11 cellular contexts compared by ENCODE assay signal in genomic region chr19:17862711-17863519, GRCh38. TPM values are rescaled to one million over a fixed set of nuclear protein-coding genes. Genes with fewer than 3 reads are reported as not detected.
A peak's percentile ranks its signal among the peaks of the same experiment; 100 is the strongest.
DNase-seq lines count a peak whose midpoint lies in the region; ATAC-seq, FAIRE-seq and TF ChIP-seq lines count a peak whose summit lies in the region.
"Had no signal": no experiment of that assay in that cellular context is flagged by ENCODE, and none has a peak within 500 bp of the region (broad histone marks: within the 10 kb centered on the region; RNA-seq: fewer than 3 reads in every experiment).

No MANE protein-coding gene starts in this region.

- TF ChIP-seq POLR2A in GM12878 (IDR thresholded peaks at IDR 0.05; ENCODE audit: low read depth, low read length) (peak; percentile 50; the same call in 1 of the 2 replicates), spleen (IDR thresholded peaks at IDR 0.05) (no peak)

- no peak for TF ChIP-seq EP300 in GM12878 (IDR thresholded peaks at IDR 0.05; ENCODE audit: borderline replicate concordance in 1 of 2, control insufficient read depth in 1 of 2, low read depth in 2 of 2, low read length in 2 of 2)

- DNase-seq in activated CD8-positive, alpha-beta memory T cell treated with anti-CD3 and anti-CD28 coated beads, Interleukin-2, amount 10 ng/mL, durations not matched to agents 7 days and 5 days: no peak
- DNase-seq in activated CD8-positive, alpha-beta memory T cell treated with anti-CD3 and anti-CD28 coated beads, Interleukin-2, amount 50 U/mL, for 48 hours: no peak
- DNase-seq in GM12878 (ENCODE audit: low read depth, low spot score) (no peak), spleen (peak; percentile 80), cortex of kidney (lab: John Stamatoyannopoulos, UW) (no peak), DMS 273 treated with DMSO at 0.1 percent for 48 hours (lab: John Stamatoyannopoulos, UW) (no peak), activated gamma-delta T cell (lab: John Stamatoyannopoulos, UW) (no peak)
- DNase-seq: NCI-H69, tibial artery had no signal

- H3K79me2 ChIP-seq in GM12878 (ENCODE audit: control insufficient read depth, insufficient read depth, low read length): peaks cover 30% of the 10 kb centered on the region

- RAD21 ChIA-PET in GM12878 (lab: Charles Lee; ENCODE audit: unreplicated experiment): interaction anchor here (1.2 to 2.3 kb wide), 2 partner anchors 67 to 70 kb away, joined by 5 to 10 read pairs; partner anchors contain the start of gene CCDC124

- POLR2A ChIA-PET in GM12878 (lab: Charles Lee): no interaction called here

- peak overlapping the region; percentile 8 for H3K27ac Mint-ChIP-seq in activated CD8-positive, alpha-beta memory T cell treated with anti-CD3 and anti-CD28 coated beads, Interleukin-2, amount 10 ng/mL, durations not matched to agents 7 days and 5 days
- H3K27ac Mint-ChIP-seq in IgD-negative memory B cell: peak overlapping the region; percentile 80 to 96 (median 81)

- peaks cover 31% of the 10 kb centered on the region for H3K4me1 Mint-ChIP-seq in activated CD8-positive, alpha-beta memory T cell treated with anti-CD3 and anti-CD28 coated beads, Interleukin-2, amount 10 ng/mL, durations not matched to agents 7 days and 5 days
- H3K4me1 Mint-ChIP-seq in IgD-negative memory B cell: peaks cover 11 to 27% (median 23%) of the 10 kb centered on the region in 3 donors

- H3K27me3 Mint-ChIP-seq in activated CD8-positive, alpha-beta memory T cell treated with anti-CD3 and anti-CD28 coated beads, Interleukin-2, amount 10 ng/mL, durations not matched to agents 7 days and 5 days: no peaks in the 10 kb centered on the region
- no peaks in the 10 kb centered on the region for H3K27me3 Mint-ChIP-seq in IgD-negative memory B cell

- TF ChIP-seq CTCF in GM12878 (IDR thresholded peaks at IDR 0.05 in 2 of 3, conservative IDR thresholded peaks at IDR 0.05 in 1 of 3; ENCODE audit: control insufficient read depth in 2 of 3, extremely low read depth in 1 of 3, insufficient read depth in 1 of 3, low read depth in 3 of 3, low read length in 3 of 3) (peak in 2 of 3 experiments; percentile 17 to 20; a peak in 1 of 6 replicates), spleen (IDR thresholded peaks at IDR 0.05 in 8 of 11, conservative IDR thresholded peaks at IDR 0.05 in 3 of 11) (no peak)

- H3K4me3 Mint-ChIP-seq in activated CD8-positive, alpha-beta memory T cell treated with anti-CD3 and anti-CD28 coated beads, Interleukin-2, amount 10 ng/mL, durations not matched to agents 7 days and 5 days: peak overlapping the region; percentile 11
- H3K4me3 Mint-ChIP-seq in IgD-negative memory B cell: peak overlapping the region in 3 of 4 donors; percentile 41 to 86 (median 64)

- SMC1A ChIA-PET in GM12878 (lab: Charles Lee; ENCODE audit: uncharacterized antibody, unreplicated experiment): interaction anchor here (1.4 kb wide), 1 partner anchor 70 kb away, joined by 3 read pairs; the partner anchor contains the start of gene CCDC124

- intact Hi-C loops in GM12878 (cut with micrococcal nuclease; ENCODE audit: unreplicated experiment) (no loop called here), spleen (cut with DNase I; ENCODE audit: low total_unique reads) (loop anchor here (10.0 kb wide), 1 partner anchor 132 kb away; no protein-coding TSS in a partner anchor)

- H3K9ac ChIP-seq in GM12878 (ENCODE audit: control insufficient read depth, insufficient read depth, low read length): peak overlapping the region; percentile 51; the same call in 1 of the 2 replicates

- peaks cover 40% of the 10 kb centered on the region for H3K36me3 Mint-ChIP-seq in activated CD8-positive, alpha-beta memory T cell treated with anti-CD3 and anti-CD28 coated beads, Interleukin-2, amount 10 ng/mL, durations not matched to agents 7 days and 5 days
- peaks cover 3% of the 10 kb centered on the region for H3K36me3 Mint-ChIP-seq in IgD-negative memory B cell

- in situ Hi-C loops in GM12878 (cut with MboI): no loop called here

- peaks cover 23 to 30% of the 10 kb centered on the region in 2 experiments for H3K36me3 ChIP-seq in GM12878 (ENCODE audit: control insufficient read depth in 2 of 2, insufficient read depth in 2 of 2, low read length in 1 of 2)
- peaks cover 0 to 54% (median 40%) of the 10 kb centered on the region in 6 donors for H3K36me3 ChIP-seq in spleen

- H3K27ac ChIP-seq in GM12878 (ENCODE audit: control insufficient read depth, insufficient read depth): peak overlapping the region; percentile 26; the same call in 1 of the 2 replicates
- peak overlapping the region in 4 of 8 donors; percentile 24 to 49 (median 44) for H3K27ac ChIP-seq in spleen
- H3K27ac ChIP-seq: tibial artery had no signal

- H3K27me3 ChIP-seq in GM12878 (replicated peaks in 1 of 2; ENCODE audit: control insufficient read depth in 2 of 2, insufficient read depth in 2 of 2, low read length in 1 of 2): no peaks in the 10 kb centered on the region
- no peaks in the 10 kb centered on the region for H3K27me3 ChIP-seq in spleen (replicated peaks in 1 of 7)
- H3K27me3 ChIP-seq: tibial artery had no signal

- 35% methylated on average over 31 of the region's 31 CpGs for WGBS in GM12878 (ENCODE audit: insufficient coverage, insufficient replicate concordance, low lambda C conversion rate, missing lambda C conversion rate)
- WGBS in spleen, 5 donors: 77 to 88% (median 84%) methylated on average over 19 to 31 of the region's 31 CpGs

- peak overlapping the region; percentile 71 for H3K4me2 ChIP-seq in GM12878 (ENCODE audit: control insufficient read depth, insufficient read depth)

- H3K4me3 ChIP-seq in GM12878 (peak overlapping the region; percentile 92; the same call in 1 of the 2 replicates), spleen (no peak overlapping the region)
- H3K4me3 ChIP-seq: tibial artery had no signal

- no peak for TF ChIP-seq RAD21 in GM12878 (IDR thresholded peaks at IDR 0.05; ENCODE audit: insufficient read depth, low read depth, low read length)

- CTCF ChIA-PET in activated CD8-positive, alpha-beta memory T cell treated with anti-CD3 and anti-CD28 coated beads, Interleukin-2, amount 10 ng/mL, durations not matched to agents 7 days and 5 days (lab: Charles Lee): interaction anchor here (0.8 to 9.5 kb wide), 4 partner anchors 9 to 135 kb away, joined by 3 to 361 read pairs (median 13); partner anchors contain the start of genes CCDC124 and SLC5A5
- CTCF ChIA-PET in GM12878 (lab: Yijun Ruan, JAX): interaction anchor here (1.0 to 3.2 kb wide), 2 partner anchors 69 to 70 kb away, joined by 4 to 11 read pairs; partner anchors contain the start of gene CCDC124

- H3K9me3 ChIP-seq in GM12878 (replicated peaks; ENCODE audit: control insufficient read depth, insufficient read depth, low read length): no peaks in the 10 kb centered on the region
- no peaks in the 10 kb centered on the region for H3K9me3 ChIP-seq in spleen
- H3K9me3 ChIP-seq: tibial artery had no signal

- H4K20me1 ChIP-seq in GM12878 (ENCODE audit: control insufficient read depth, insufficient read depth): peaks cover 17% of the 10 kb centered on the region

- ATAC-seq in activated CD8-positive, alpha-beta memory T cell treated with anti-CD3 and anti-CD28 coated beads, Interleukin-2, amount 10 ng/mL, durations not matched to agents 7 days and 5 days: no peak
- ATAC-seq in GM12878: peak; percentile 34

- H3K4me1 ChIP-seq in GM12878 (ENCODE audit: control insufficient read depth, insufficient read depth, low read length): peaks cover 12% of the 10 kb centered on the region
- H3K4me1 ChIP-seq in spleen: peaks cover 17 to 61% (median 41%) of the 10 kb centered on the region in 6 donors

- no TSS peak for BruUV-seq in GM12878 (replicated peaks; lab: Mats Ljungman, UMichigan)

- no peak for FAIRE-seq in GM12878 (lab: Jason Lieb, UNC)
- FAIRE-seq: endothelial cell of umbilical vein had no signal

- no peaks in the 10 kb centered on the region for H3K9me3 Mint-ChIP-seq in activated CD8-positive, alpha-beta memory T cell treated with anti-CD3 and anti-CD28 coated beads, Interleukin-2, amount 10 ng/mL, durations not matched to agents 7 days and 5 days (ENCODE audit: low read depth)
- no peaks in the 10 kb centered on the region for H3K9me3 Mint-ChIP-seq in IgD-negative memory B cell

- H2AFZ ChIP-seq in GM12878 (ENCODE audit: control insufficient read depth, low read depth, low read length): no peak overlapping the region

RNA-seq across cellular contexts. Expression of gene RPL18A, which starts 3.2 kb away (rescaled TPM):
- total RNA-seq in activated CD8-positive, alpha-beta memory T cell treated with anti-CD3 and anti-CD28 coated beads, Interleukin-2, amount 10 ng/mL, durations not matched to agents 7 days and 5 days: 1,000 to 10,000 TPM; 1,945 to 2,182 TPM
- polyA plus RNA-seq in IgD-negative memory B cell (5,234 TPM), GM12878 (2011; rRNA removed) (583 and 1,181 TPM in 2 replicates), GM12878 (2014; fragmentation: Illumina TruSeq; extraction: Trizol) (545 and 2,062 TPM in 2 replicates), GM12878 (2014; fragmentation: Nextera tagmentation; extraction: Ambion mirVana) (1,000 to 10,000 TPM; 1,658 to 1,675 TPM), GM12878 (2014; rRNA removed) (3,622 and 3,810 TPM in 2 replicates), GM12878 (2016; fragmentation: Nextera tagmentation; extraction: Ambion mirVana) (1,000 to 10,000 TPM; 2,538 to 2,591 TPM), spleen (1,000 to 10,000 TPM; 4,642 to 6,872 (median 5,294) TPM)
- total RNA-seq in GM12878 (2013; cell fraction: nucleolus; rRNA removed): 321 and 350 TPM in 2 replicates
- total RNA-seq in GM12878 (2014; rRNA removed) (3,172 and 3,519 TPM in 2 replicates), GM12878 (2014; rRNA removed; fragmentation: Illumina TruSeq; extraction: Trizol) (1,696 and 1,955 TPM in 2 replicates), GM12878 (2021) (3,774 and 3,973 TPM in 2 replicates), spleen (1,000 to 10,000 TPM; 1,310 to 2,382 (median 1,642) TPM)
- polyA plus RNA-seq in GM12878 (2011; ENCODE audit: low read depth): 986 TPM
- 2,249 and 3,260 TPM in 2 replicates for polyA plus RNA-seq in GM12878 (2011; cell fraction: cytosol; rRNA removed)
- 987 and 1,239 TPM in 2 replicates for polyA plus RNA-seq in GM12878 (2011; cell fraction: nucleus; rRNA removed)
- polyA plus RNA-seq in GM12878 (2012): 5,692 and 5,778 TPM in 2 replicates
- 415 and 870 TPM in 2 replicates for polyA minus RNA-seq in GM12878 (2011; rRNA and poly(A)+ RNA removed)
- polyA minus RNA-seq in GM12878 (2011; cell fraction: cytosol; rRNA and poly(A)+ RNA removed): 769 and 811 TPM in 2 replicates
- 194 and 322 TPM in 2 replicates for polyA minus RNA-seq in GM12878 (2011; cell fraction: nucleus; rRNA and poly(A)+ RNA removed)

RNA-seq across cellular contexts. Expression of gene SLC5A5, which starts 8.8 kb away (rescaled TPM):
- under 1 TPM; 0.59 to 0.73 TPM for total RNA-seq in activated CD8-positive, alpha-beta memory T cell treated with anti-CD3 and anti-CD28 coated beads, Interleukin-2, amount 10 ng/mL, durations not matched to agents 7 days and 5 days
- polyA plus RNA-seq in IgD-negative memory B cell: not detected
- not detected in 2 replicates for total RNA-seq in GM12878 (2013; cell fraction: nucleolus; rRNA removed)
- total RNA-seq in GM12878 (2014; rRNA removed): 0.06 TPM in 1 of 2 replicates, not detected in the other
- 0.05 TPM in 1 of 2 replicates, not detected in the other for total RNA-seq in GM12878 (2014; rRNA removed; fragmentation: Illumina TruSeq; extraction: Trizol)
- total RNA-seq in GM12878 (2021): 0.05 and 0.08 TPM in 2 replicates
- not detected for polyA plus RNA-seq in GM12878 (2011; ENCODE audit: low read depth)
- polyA plus RNA-seq in GM12878 (2011; rRNA removed): 0.04 TPM in 2 replicates
- polyA plus RNA-seq in GM12878 (2011; cell fraction: cytosol; rRNA removed): 0.03 TPM in 2 replicates
- 0.07 TPM in 1 of 2 replicates, not detected in the other for polyA plus RNA-seq in GM12878 (2011; cell fraction: nucleus; rRNA removed)
- 0.11 and 0.26 TPM in 2 replicates for polyA plus RNA-seq in GM12878 (2012)
- polyA plus RNA-seq in GM12878 (2014; fragmentation: Illumina TruSeq; extraction: Trizol): 0.03 TPM in 1 of 2 replicates, not detected in the other
- under 1 TPM; 0.02 to 0.05 TPM for polyA plus RNA-seq in GM12878 (2014; fragmentation: Nextera tagmentation; extraction: Ambion mirVana)
- 0.06 TPM in 1 of 2 replicates, not detected in the other for polyA plus RNA-seq in GM12878 (2014; rRNA removed)
- under 1 TPM in 1 of 2 experiments, not detected in 1; 0.08 TPM for polyA plus RNA-seq in GM12878 (2016; fragmentation: Nextera tagmentation; extraction: Ambion mirVana)
- polyA minus RNA-seq in GM12878 (2011; rRNA and poly(A)+ RNA removed): not detected in 2 replicates
- not detected in 2 replicates for polyA minus RNA-seq in GM12878 (2011; cell fraction: cytosol; rRNA and poly(A)+ RNA removed)
- not detected in 2 replicates for polyA minus RNA-seq in GM12878 (2011; cell fraction: nucleus; rRNA and poly(A)+ RNA removed)
- total RNA-seq in spleen: under 1 TPM in 5 of 7 donors, not detected in 2; 0.27 to 0.44 (median 0.32) TPM
- under 1 TPM; 0.19 to 0.52 (median 0.30) TPM for polyA plus RNA-seq in spleen
- total RNA-seq: endothelial cell of umbilical vein had no signal
- polyA plus RNA-seq: endothelial cell of umbilical vein had no signal

RNA-seq across cellular contexts. Expression of gene JAK3, which starts 15.1 kb away (rescaled TPM):
- total RNA-seq in activated CD8-positive, alpha-beta memory T cell treated with anti-CD3 and anti-CD28 coated beads, Interleukin-2, amount 10 ng/mL, durations not matched to agents 7 days and 5 days: 100 to 1,000 TPM; 137 to 146 TPM
- polyA plus RNA-seq in IgD-negative memory B cell: 56.3 TPM
- 132 and 148 TPM in 2 replicates for total RNA-seq in GM12878 (2013; cell fraction: nucleolus; rRNA removed)
- 30.7 and 31.8 TPM in 2 replicates for total RNA-seq in GM12878 (2014; rRNA removed)
- 11.5 and 11.6 TPM in 2 replicates for total RNA-seq in GM12878 (2014; rRNA removed; fragmentation: Illumina TruSeq; extraction: Trizol)
- total RNA-seq in GM12878 (2021): 64.2 and 67.9 TPM in 2 replicates
- 10.1 TPM for polyA plus RNA-seq in GM12878 (2011; ENCODE audit: low read depth)
- polyA plus RNA-seq in GM12878 (2011; rRNA removed): 13.1 and 26.9 TPM in 2 replicates
- polyA plus RNA-seq in GM12878 (2011; cell fraction: cytosol; rRNA removed): 32.3 and 35.9 TPM in 2 replicates
- polyA plus RNA-seq in GM12878 (2011; cell fraction: nucleus; rRNA removed): 125 and 126 TPM in 2 replicates
- 21.1 and 21.9 TPM in 2 replicates for polyA plus RNA-seq in GM12878 (2012)
- polyA plus RNA-seq in GM12878 (2014; fragmentation: Illumina TruSeq; extraction: Trizol): 9.8 and 13.9 TPM in 2 replicates
- polyA plus RNA-seq in GM12878 (2014; fragmentation: Nextera tagmentation; extraction: Ambion mirVana): 10 to 100 TPM in 1 of 2 experiments, 1 to 10 TPM in 1; 7.8 to 37.2 TPM
- polyA plus RNA-seq in GM12878 (2014; rRNA removed): 36.8 and 39.1 TPM in 2 replicates
- 10 to 100 TPM; 34.8 to 35.8 TPM for polyA plus RNA-seq in GM12878 (2016; fragmentation: Nextera tagmentation; extraction: Ambion mirVana)
- polyA minus RNA-seq in GM12878 (2011; rRNA and poly(A)+ RNA removed): 22.9 and 33.8 TPM in 2 replicates
- polyA minus RNA-seq in GM12878 (2011; cell fraction: cytosol; rRNA and poly(A)+ RNA removed): 27.3 and 29.0 TPM in 2 replicates
- 35.3 and 49.3 TPM in 2 replicates for polyA minus RNA-seq in GM12878 (2011; cell fraction: nucleus; rRNA and poly(A)+ RNA removed)
- total RNA-seq in spleen: 100 to 1,000 TPM in 5 of 7 donors, 10 to 100 TPM in 2; 64.3 to 203 (median 147) TPM
- polyA plus RNA-seq in spleen: 10 to 100 TPM; 30.6 to 81.1 (median 58.2) TPM

RNA-seq across cellular contexts. Expression of gene INSL3, which starts 41.6 kb away (rescaled TPM):
- total RNA-seq in activated CD8-positive, alpha-beta memory T cell treated with anti-CD3 and anti-CD28 coated beads, Interleukin-2, amount 10 ng/mL, durations not matched to agents 7 days and 5 days: 1 to 10 TPM; 1.7 to 2.2 TPM
- polyA plus RNA-seq in IgD-negative memory B cell: 1.7 TPM
- total RNA-seq in GM12878 (2013; cell fraction: nucleolus; rRNA removed): 1.1 TPM in 1 of 2 replicates, not detected in the other
- total RNA-seq in GM12878 (2014; rRNA removed): 0.93 and 1.2 TPM in 2 replicates
- total RNA-seq in GM12878 (2014; rRNA removed; fragmentation: Illumina TruSeq; extraction: Trizol): 0.32 and 0.36 TPM in 2 replicates
- 0.93 and 1.7 TPM in 2 replicates for total RNA-seq in GM12878 (2021)
- 0.92 TPM for polyA plus RNA-seq in GM12878 (2011; ENCODE audit: low read depth)
- polyA plus RNA-seq in GM12878 (2011; rRNA removed): 0.16 and 0.29 TPM in 2 replicates
- polyA plus RNA-seq in GM12878 (2011; cell fraction: cytosol; rRNA removed): 0.67 and 0.84 TPM in 2 replicates
- polyA plus RNA-seq in GM12878 (2011; cell fraction: nucleus; rRNA removed): 1.8 and 2.4 TPM in 2 replicates
- polyA plus RNA-seq in GM12878 (2012): 1.1 and 1.3 TPM in 2 replicates
- polyA plus RNA-seq in GM12878 (2014; fragmentation: Illumina TruSeq; extraction: Trizol): 0.73 TPM in 1 of 2 replicates, not detected in the other
- under 1 TPM; 0.37 to 0.66 TPM for polyA plus RNA-seq in GM12878 (2014; fragmentation: Nextera tagmentation; extraction: Ambion mirVana)
- 0.27 and 1.1 TPM in 2 replicates for polyA plus RNA-seq in GM12878 (2014; rRNA removed)
- polyA plus RNA-seq in GM12878 (2016; fragmentation: Nextera tagmentation; extraction: Ambion mirVana): 1 to 10 TPM in 1 of 2 experiments, under 1 TPM in 1; 0.78 to 1.9 TPM
- not detected in 2 replicates for polyA minus RNA-seq in GM12878 (2011; rRNA and poly(A)+ RNA removed)
- polyA minus RNA-seq in GM12878 (2011; cell fraction: cytosol; rRNA and poly(A)+ RNA removed): not detected in 2 replicates
- 0.60 and 0.86 TPM in 2 replicates for polyA minus RNA-seq in GM12878 (2011; cell fraction: nucleus; rRNA and poly(A)+ RNA removed)
- total RNA-seq in spleen: 1 to 10 TPM; 2.1 to 6.3 (median 3.4) TPM
- polyA plus RNA-seq in spleen: 1 to 10 TPM; 2.1 to 3.2 (median 2.6) TPM
- total RNA-seq: endothelial cell of umbilical vein had no signal
- polyA plus RNA-seq: endothelial cell of umbilical vein had no signal

Comparison
In these comparisons a context has a peak if more than half of its experiments do, and no peak if none do; other contexts are left out.
1. CTCF ChIP-seq: peak in GM12878 (2 of 3); none in spleen (0 of 11).